Comparison of ENCODE assay signal across 24 cellular contexts in genomic region chr10:130368761-130369560, GRCh38.
"Had no signal": no experiment of that assay in that cellular context is flagged by ENCODE, and none has a peak within 500 bp of the region (broad histone marks: within the 10 kb centered on the region; RNA-seq: fewer than 3 reads in every experiment).

No MANE protein-coding gene starts in this region.

- H3K4me3 Mint-ChIP-seq: activated naive CD8-positive, alpha-beta T cell; endodermal cell; mesothelial cell of epicardium; nephron progenitor cell had no signal

- H3K4me1 Mint-ChIP-seq: endodermal cell, naive B cell had no signal

- H3K9me3 ChIP-seq: colonic mucosa, esophagus muscularis mucosa, pancreas, prostate gland, transverse colon, vagina had no signal

- H3K36me3 ChIP-seq: colonic mucosa, esophagus muscularis mucosa, pancreas, prostate gland, spleen, transverse colon, vagina had no signal

- H3K4me3 ChIP-seq: colonic mucosa, esophagus muscularis mucosa, pancreas, prostate gland, spleen, transverse colon, vagina had no signal

- H3K9me3 Mint-ChIP-seq: endodermal cell, mesothelial cell of epicardium, nephron progenitor cell had no signal

- H3K4me1 ChIP-seq: colonic mucosa, esophagus muscularis mucosa, foreskin keratinocyte, pancreas, prostate gland, transverse colon, vagina had no signal

- ATAC-seq: foreskin keratinocyte, left cardiac atrium, pancreas had no signal

- H3K36me3 Mint-ChIP-seq: activated naive CD8-positive, alpha-beta T cell; mesothelial cell of epicardium; naive B cell had no signal

- DNase-seq: activated CD4-positive, alpha-beta T cell treated with anti-CD3 and anti-CD28 coated beads for 4 hours; activated CD4-positive, alpha-beta T cell treated with anti-CD3 and anti-CD28 coated beads, Interleukin-2, amount 50 U/mL, for 4 hours; activated CD4-positive, CD25-positive, alpha-beta regulatory T cell; activated effector memory CD4-positive, alpha-beta T cell treated with Interleukin-2 at 50 U/mL for 16 hours; activated naive CD4-positive, alpha-beta T cell treated with Interleukin-2 at 50 U/mL for 16 hours; anterior cingulate cortex; colonic mucosa; endodermal cell; foreskin keratinocyte; left cardiac atrium; mammary epithelial cell; naive B cell; nephron progenitor cell; nucleus accumbens; pancreas; retina; spleen; stimulated activated naive CD4-positive, alpha-beta T cell; transverse colon had no signal

- H3K27me3 ChIP-seq: colonic mucosa, foreskin keratinocyte, pancreas, spleen, transverse colon, vagina had no signal

- H3K27ac Mint-ChIP-seq: activated naive CD8-positive, alpha-beta T cell; endodermal cell; mesothelial cell of epicardium; naive B cell; nephron progenitor cell had no signal
